10 cellular contexts compared by ENCODE assay signal in genomic region chr1:110070282-110070967, GRCh38. TPM values are rescaled to one million over a fixed set of nuclear protein-coding genes. Genes with fewer than 3 reads are reported as not detected.
DNase-seq lines count a peak whose midpoint lies in the region; ATAC-seq and TF ChIP-seq lines count a peak whose summit lies in the region.
"Had no signal": no experiment of that assay in that cellular context is flagged by ENCODE, and none has a peak within 500 bp of the region (broad histone marks: within the 10 kb centered on the region; RNA-seq: fewer than 3 reads in every experiment).

TSS of gene ALX3 (minus strand) at chr1:110070672. CDS start at chr1:110070612, 60 bp downstream.

- ATAC-seq in IMR-90 (ENCODE audit: low read depth) (no peak), naive B cell (ENCODE audit: low read depth in 2 of 2) (peak; percentile 22 to 28), GM18502 (IDR thresholded peaks at IDR 0.05; ENCODE audit: poor library complexity, unreplicated experiment) (no peak)

- H3K14ac ChIP-seq in IMR-90 (replicated peaks; ENCODE audit: low read depth, low read length) = no peak within 1 kb of the TSS

- H3K9me3 ChIP-seq in IMR-90 (ENCODE audit: control insufficient read depth, insufficient read depth, low read length) (peaks cover 24% of the 10 kb centered on the region), endodermal cell (ENCODE audit: control insufficient read depth, low read length) (no peaks in the 10 kb centered on the region)

- no peaks in the 10 kb centered on the region for H3K9me1 ChIP-seq in IMR-90 (ENCODE audit: insufficient read depth, low read length)

- no peak within 1 kb of the TSS for H3K4ac ChIP-seq in IMR-90 (ENCODE audit: low read depth, low read length)

- H2BK15ac ChIP-seq in IMR-90 (ENCODE audit: low read depth, low read length) = no peak within 1 kb of the TSS

- no peak within 1 kb of the TSS for H2BK5ac ChIP-seq in IMR-90 (ENCODE audit: low read depth, low read length, poor library complexity, severe bottlenecking)

- DNase-seq in CD14-positive monocyte (ENCODE audit: low spot score) (no peak), IMR-90 (no peak), endodermal cell (peak; percentile 72), naive B cell (no peak), NCI-H524 (lab: John Stamatoyannopoulos, UW) (no peak), NCI-H82 (lab: John Stamatoyannopoulos, UW) (no peak), 8988T (no peak)
- DNase-seq: OCI-M1, T1000 had no signal

- H3K18ac ChIP-seq in IMR-90 (ENCODE audit: low read depth, low read length) = no peak within 1 kb of the TSS

- peaks cover 89% of the 10 kb centered on the region for H3K27me3 ChIP-seq in IMR-90 (ENCODE audit: control insufficient read depth, insufficient read depth, low read length)
- H3K27me3 ChIP-seq in endodermal cell (ENCODE audit: control insufficient read depth, insufficient read depth, low read length, poor library complexity, severe bottlenecking) = peaks cover 98% of the 10 kb centered on the region

- H2AFZ ChIP-seq in IMR-90 (replicated peaks; ENCODE audit: low read length, poor library complexity) = peak within 1 kb of the TSS; percentile 28

- dilution Hi-C loops in IMR-90 (cut with HindIII; ENCODE audit: low sequenced_read_pairs, unreplicated experiment) = no loop called here

- POLR2A ChIA-PET in IMR-90 (lab: Charles Lee; ENCODE audit: unreplicated experiment) = no interaction called here

- H4K20me1 ChIP-seq in IMR-90 (ENCODE audit: insufficient read depth, low read length) = peaks cover 21% of the 10 kb centered on the region; the same call in 1 of the 2 replicates

- no peaks in the 10 kb centered on the region for H3K79me1 ChIP-seq in IMR-90 (ENCODE audit: low read depth in 1 of 2, low read length in 2 of 2)

- H3K9ac ChIP-seq in IMR-90 (ENCODE audit: low read depth, low read length) (no peak within 1 kb of the TSS), endodermal cell (ENCODE audit: extremely low read depth, low read length, poor library complexity, severe bottlenecking) (no peak within 1 kb of the TSS)

- CTCF ChIA-PET in IMR-90 (lab: Yijun Ruan, JAX) = no interaction called here

- no peak within 1 kb of the TSS for H4K8ac ChIP-seq in IMR-90 (ENCODE audit: low read depth in 2 of 2, low read length in 2 of 2)

- H3K27ac ChIP-seq in IMR-90 (ENCODE audit: insufficient read depth, low read length) (no peak within 1 kb of the TSS), endodermal cell (ENCODE audit: low read depth, low read length) (no peak within 1 kb of the TSS)

- H3K27ac Mint-ChIP-seq in CD14-positive monocyte (no peak within 1 kb of the TSS), endodermal cell (no peak within 1 kb of the TSS), naive B cell (peak within 1 kb of the TSS in 1 of 6 donors; percentile 61)

- TF ChIP-seq POLR2A in IMR-90 (IDR thresholded peaks at IDR 0.05; ENCODE audit: low read depth, low read length) = no peak

- peaks cover 68 to 85% (median 72%) of the 10 kb centered on the region in 3 donors for H3K27me3 Mint-ChIP-seq in CD14-positive monocyte (ENCODE audit: low read depth in 3 of 3)
- peaks cover 93% of the 10 kb centered on the region for H3K27me3 Mint-ChIP-seq in endodermal cell (ENCODE audit: insufficient read depth)
- H3K27me3 Mint-ChIP-seq in naive B cell = peaks cover 70 to 92% (median 83%) of the 10 kb centered on the region in 3 donors

- in situ Hi-C loops in IMR-90 (cut with MboI; ENCODE audit: low sequenced_read_pairs) = no loop called here

- intact Hi-C loops in CD14-positive monocyte (cut with micrococcal nuclease) = no loop called here
- intact Hi-C loops in IMR-90 (cut with micrococcal nuclease) = no loop called here

- no peak within 1 kb of the TSS for H4K91ac ChIP-seq in IMR-90 (ENCODE audit: insufficient read depth, low read depth, low read length)

- no peak within 1 kb of the TSS for H2BK120ac ChIP-seq in IMR-90 (ENCODE audit: low read depth, low read length)

- H2AK5ac ChIP-seq in IMR-90 (ENCODE audit: low read depth, low read length) = no peak within 1 kb of the TSS

- H2AK9ac ChIP-seq in IMR-90 (replicated peaks; ENCODE audit: low read depth, low read length, poor library complexity) = no peak within 1 kb of the TSS

- no peaks in the 10 kb centered on the region for H3K36me3 ChIP-seq in IMR-90 (ENCODE audit: control insufficient read depth, insufficient read depth, low read length)
- H3K36me3 ChIP-seq in endodermal cell (ENCODE audit: control insufficient read depth, insufficient read depth, low read length) = no peaks in the 10 kb centered on the region

- H3K9me3 Mint-ChIP-seq in CD14-positive monocyte = peaks cover 0 to 20% (median 9%) of the 10 kb centered on the region in 7 donors
- no peaks in the 10 kb centered on the region for H3K9me3 Mint-ChIP-seq in endodermal cell
- H3K9me3 Mint-ChIP-seq in naive B cell = no peaks in the 10 kb centered on the region

- BruUV-seq in IMR-90 (replicated peaks; lab: Mats Ljungman, UMichigan) = no TSS peak

- peak within 1 kb of the TSS; percentile 49 to 99 for H3K4me3 Mint-ChIP-seq in CD14-positive monocyte
- H3K4me3 Mint-ChIP-seq in endodermal cell = peak within 1 kb of the TSS; percentile 47
- peak within 1 kb of the TSS; percentile 67 to 91 (median 75) for H3K4me3 Mint-ChIP-seq in naive B cell

- 12% methylated on average over 21 of the region's 75 CpGs; no CpG with 5 or more reads in 1 of the 2 experiments for WGBS in IMR-90 (ENCODE audit: extremely low coverage in 2 of 2, insufficient read length in 1 of 2), 2 experiments
- WGBS in endodermal cell (ENCODE audit: insufficient coverage in 1 of 2, insufficient read length in 1 of 2), 2 experiments = 3 to 7% methylated on average over 16 to 75 of the region's 75 CpGs

- no peak within 1 kb of the TSS for H3K4me3 ChIP-seq in IMR-90 (ENCODE audit: insufficient read depth, low read depth, low read length)
- H3K4me3 ChIP-seq in endodermal cell (ENCODE audit: low read length) = no peak within 1 kb of the TSS

- H3K56ac ChIP-seq in IMR-90 (ENCODE audit: extremely low read depth, insufficient read depth, low read length) = no peak within 1 kb of the TSS

- no peak within 1 kb of the TSS for H3K4me2 ChIP-seq in IMR-90 (ENCODE audit: low read depth, low read length)

- H3K4me1 ChIP-seq in IMR-90 (ENCODE audit: control insufficient read depth, insufficient read depth, low read length) = no peaks in the 10 kb centered on the region; the same call in 1 of the 2 replicates
- H3K4me1 ChIP-seq in endodermal cell (ENCODE audit: control insufficient read depth, insufficient read depth, low read length) = no peaks in the 10 kb centered on the region

- TF ChIP-seq CTCF in CD14-positive monocyte (IDR thresholded peaks at IDR 0.05) = no peak
- no peak for TF ChIP-seq CTCF in IMR-90 (conservative IDR thresholded peaks at IDR 0.05; ENCODE audit: low read depth, low read length)
- TF ChIP-seq CTCF in endodermal cell (conservative IDR thresholded peaks at IDR 0.05) = no peak

- no peak within 1 kb of the TSS for H2BK20ac ChIP-seq in IMR-90 (ENCODE audit: low read depth, low read length)

- H3K36me3 Mint-ChIP-seq in CD14-positive monocyte (peaks cover 3 to 18% of the 10 kb centered on the region in 2 donors), endodermal cell (ENCODE audit: low read depth) (no peaks in the 10 kb centered on the region), naive B cell (peaks cover 0 to 8% of the 10 kb centered on the region in 2 donors)

- H3K23ac ChIP-seq in IMR-90 (ENCODE audit: low read depth, low read length) = no peak within 1 kb of the TSS

- TF ChIP-seq RAD21 in IMR-90 (IDR thresholded peaks at IDR 0.05; ENCODE audit: low read length) = no peak

- H3K4me1 Mint-ChIP-seq in CD14-positive monocyte (peaks cover 33% of the 10 kb centered on the region), endodermal cell (peaks cover 9% of the 10 kb centered on the region), naive B cell (peaks cover 12 to 30% (median 22%) of the 10 kb centered on the region in 3 donors)

- no peak within 1 kb of the TSS for H4K5ac ChIP-seq in IMR-90 (ENCODE audit: low read depth, low read length)

TF ChIP-seq in IMR-90, 13 proteins besides CTCF, POLR2A, EP300 and RAD21:
- TF ChIP-seq FOS (IDR thresholded peaks at IDR 0.05; ENCODE audit: low read depth, low read length) = no peak
- no peak for TF ChIP-seq NFE2L2 (IDR thresholded peaks at IDR 0.05; ENCODE audit: low read depth, low read length)
- TF ChIP-seq MAFK (IDR thresholded peaks at IDR 0.05; ENCODE audit: low read depth, low read length) = no peak
- no peak for TF ChIP-seq BHLHE40 (IDR thresholded peaks at IDR 0.05; ENCODE audit: low read depth, low read length)
- TF ChIP-seq MXI1 (IDR thresholded peaks at IDR 0.05; ENCODE audit: borderline replicate concordance, low read depth, low read length) = no peak
TF ChIP-seq in IMR-90: peak in this region for 0.

RNA-seq across cellular contexts. Expression of gene ALX3, which starts in this region (rescaled TPM):
- polyA plus RNA-seq in CD14-positive monocyte (not detected), IMR-90 (2012; rRNA removed) (not detected in 2 replicates), naive B cell (ENCODE audit: low read depth in 6 of 6) (not detected)
- total RNA-seq in IMR-90 (2012; rRNA removed) (not detected in 2 replicates), endodermal cell (not detected)
- polyA plus RNA-seq in IMR-90 (2012; cell fraction: cytosol; rRNA removed) = not detected in 2 replicates
- polyA plus RNA-seq in IMR-90 (2012; cell fraction: nucleus; rRNA removed; ENCODE audit: low replicate concordance) = not detected in 2 replicates
- polyA plus RNA-seq in endodermal cell (2013, experiment 1 of 2) = not detected
- polyA plus RNA-seq in endodermal cell (2013, experiment 2 of 2) = not detected

Comparison
In these comparisons a context has a peak if more than half of its experiments do, and no peak if none do; other contexts are left out.
1. Peak in DNase-seq in endodermal cell; RNA of the gene not detected or under 1 TPM.
2. Peak in ATAC-seq in naive B cell; RNA of the gene not detected or under 1 TPM.